Comparison of ENCODE assay signal across 17 cellular contexts in genomic region chr7:102232686-102233286, GRCh38. TPM values are rescaled to one million over a fixed set of nuclear protein-coding genes. Genes with fewer than 3 reads are reported as not detected.
DNase-seq lines count a peak whose midpoint lies in the region; ATAC-seq and TF ChIP-seq lines count a peak whose summit lies in the region.
"Had no signal": no experiment of that assay in that cellular context is flagged by ENCODE, and none has a peak within 500 bp of the region (broad histone marks: within the 10 kb centered on the region; RNA-seq: fewer than 3 reads in every experiment).

No MANE protein-coding gene starts in this region.

- peaks cover 0 to 15% (median 5%) of the 10 kb centered on the region in 4 donors for H3K36me3 ChIP-seq in right lobe of liver
- peaks cover 15% of the 10 kb centered on the region for H3K36me3 ChIP-seq in thoracic aorta
- H3K36me3 ChIP-seq: SJCRH30 had no signal

- H3K4me1 ChIP-seq in right lobe of liver: peaks cover 0 to 33% (median 13%) of the 10 kb centered on the region in 4 donors
- peaks cover 0 to 9% of the 10 kb centered on the region in 2 donors for H3K4me1 ChIP-seq in thoracic aorta (ENCODE audit: control insufficient read depth in 1 of 2, low read depth in 2 of 2)
- H3K4me1 ChIP-seq: SJCRH30 had no signal

- H3K4me3 Mint-ChIP-seq in natural killer cell treated with Interleukin-12 subunit alpha and Interleukin-12 subunit beta and Interleukin-15 and Interleukin-18, amount 100 ng/mL, for 72 hours: no peak overlapping the region
- H3K4me3 Mint-ChIP-seq in natural killer cell: no peak overlapping the region
- H3K4me3 Mint-ChIP-seq: IgD-negative memory B cell had no signal

- H3K27me3 ChIP-seq in right lobe of liver (no peaks in the 10 kb centered on the region), thoracic aorta (replicated peaks; ENCODE audit: insufficient read depth) (no peaks in the 10 kb centered on the region)
- H3K27me3 ChIP-seq: SJCRH30 had no signal

- no peaks in the 10 kb centered on the region for H3K9me3 Mint-ChIP-seq in natural killer cell treated with Interleukin-12 subunit alpha and Interleukin-12 subunit beta and Interleukin-15 and Interleukin-18, amount 100 ng/mL, for 72 hours
- H3K9me3 Mint-ChIP-seq in natural killer cell: no peaks in the 10 kb centered on the region
- H3K9me3 Mint-ChIP-seq: IgD-negative memory B cell had no signal

- intact Hi-C loops in natural killer cell (cut with micrococcal nuclease): no loop called here
- intact Hi-C loops in right lobe of liver (cut with DNase I): no loop called here

- WGBS in right lobe of liver (ENCODE audit: insufficient coverage, low coverage, low lambda C conversion rate, missing lambda C conversion rate): 56% methylated on average over 3 of the region's 10 CpGs

- no peak overlapping the region for H3K4me3 ChIP-seq in right lobe of liver
- no peak overlapping the region for H3K4me3 ChIP-seq in thoracic aorta
- H3K4me3 ChIP-seq: SJCRH30 had no signal

- DNase-seq in natural killer cell treated with Interleukin-12 subunit alpha and Interleukin-12 subunit beta and Interleukin-15 and Interleukin-18, amount 100 ng/mL, for 72 hours (ENCODE audit: low spot score): peak; percentile 15
- no peak for DNase-seq in natural killer cell
- DNase-seq in astrocyte of the hippocampus (ENCODE audit: low read depth, low spot score): peak; percentile 18
- DNase-seq in right lobe of liver: peak in 2 of 3 donors; percentile 75 to 77
- DNase-seq in thoracic aorta (ENCODE audit: low spot score): no peak
- DNase-seq in activated effector memory CD4-positive, alpha-beta T cell treated with Interleukin-2 at 50 U/mL for 16 hours: no peak
- DNase-seq in activated CD8-positive, alpha-beta memory T cell treated with anti-CD3 and anti-CD28 coated beads for 24 hours: no peak
- DNase-seq: ACHN, AML-193, NCI-H1105 treated with DMSO at 0.1 percent for 48 hours, NCI-H1694 treated with DMSO at 0.1 percent for 48 hours, NCI-H446, NCI-H748 treated with DMSO at 0.1 percent for 48 hours, OCI-M1, SJCRH30 had no signal

- TF ChIP-seq CTCF in natural killer cell (IDR thresholded peaks at IDR 0.05): no peak
- TF ChIP-seq CTCF in right lobe of liver (IDR thresholded peaks at IDR 0.05): no peak
- no peak for TF ChIP-seq CTCF in thoracic aorta (IDR thresholded peaks at IDR 0.05)

- H3K4me1 Mint-ChIP-seq in natural killer cell treated with Interleukin-12 subunit alpha and Interleukin-12 subunit beta and Interleukin-15 and Interleukin-18, amount 100 ng/mL, for 72 hours (ENCODE audit: low read depth in 2 of 2): no peaks in the 10 kb centered on the region
- H3K4me1 Mint-ChIP-seq in natural killer cell: no peaks in the 10 kb centered on the region

- H3K27ac ChIP-seq in right lobe of liver (peak overlapping the region in 2 of 3 donors; percentile 72 to 73), thoracic aorta (peak overlapping the region; percentile 8 to 19)
- H3K27ac ChIP-seq: SJCRH30 had no signal

- no peaks in the 10 kb centered on the region for H3K36me3 Mint-ChIP-seq in natural killer cell treated with Interleukin-12 subunit alpha and Interleukin-12 subunit beta and Interleukin-15 and Interleukin-18, amount 100 ng/mL, for 72 hours
- no peaks in the 10 kb centered on the region for H3K36me3 Mint-ChIP-seq in natural killer cell
- H3K36me3 Mint-ChIP-seq: IgD-negative memory B cell had no signal

- H3K27me3 Mint-ChIP-seq in natural killer cell treated with Interleukin-12 subunit alpha and Interleukin-12 subunit beta and Interleukin-15 and Interleukin-18, amount 100 ng/mL, for 72 hours: no peaks in the 10 kb centered on the region
- no peaks in the 10 kb centered on the region for H3K27me3 Mint-ChIP-seq in natural killer cell (ENCODE audit: low read depth in 2 of 2)
- H3K27me3 Mint-ChIP-seq: IgD-negative memory B cell had no signal

- H3K9me3 ChIP-seq in right lobe of liver (no peaks in the 10 kb centered on the region), thoracic aorta (no peaks in the 10 kb centered on the region)
- H3K9me3 ChIP-seq: SJCRH30 had no signal

- ATAC-seq in natural killer cell treated with Interleukin-12 subunit alpha and Interleukin-12 subunit beta and Interleukin-15 and Interleukin-18, amount 100 ng/mL, for 72 hours: no peak
- ATAC-seq in natural killer cell: no peak
- ATAC-seq in right lobe of liver: peak; percentile 40 to 75 (median 72)
- ATAC-seq in thoracic aorta (ENCODE audit: insufficient number of reproducible peaks, low FRiP score, low read depth): no peak
- no peak for ATAC-seq in HG03196 (IDR thresholded peaks at IDR 0.05; ENCODE audit: unreplicated experiment)

- TF ChIP-seq POLR2A in right lobe of liver (IDR thresholded peaks at IDR 0.05): no peak

- no peak overlapping the region for H3K27ac Mint-ChIP-seq in natural killer cell treated with Interleukin-12 subunit alpha and Interleukin-12 subunit beta and Interleukin-15 and Interleukin-18, amount 100 ng/mL, for 72 hours
- no peak overlapping the region for H3K27ac Mint-ChIP-seq in natural killer cell
- H3K27ac Mint-ChIP-seq: IgD-negative memory B cell had no signal

RNA-seq across cellular contexts. Expression of gene SH2B2, which starts 53.9 kb away (rescaled TPM):
- total RNA-seq in natural killer cell treated with Interleukin-12 subunit alpha and Interleukin-12 subunit beta and Interleukin-15 and Interleukin-18, amount 100 ng/mL, for 72 hours: 1 to 10 TPM; 2.4 to 4.9 TPM
- total RNA-seq in natural killer cell (1 to 10 TPM; 1.6 to 2.9 (median 2.0) TPM), right lobe of liver (1 to 10 TPM; 1.7 to 3.1 (median 2.6) TPM), thoracic aorta (10 to 100 TPM; 10.0 to 30.2 TPM)

Comparison
In these comparisons a context has a peak if more than half of its experiments do, and no peak if none do; other contexts are left out.
1. DNase-seq: peak in natural killer cell treated with Interleukin-12 subunit alpha and Interleukin-12 subunit beta and Interleukin-15 and Interleukin-18, amount 100 ng/mL, for 72 hours (single experiment), astrocyte of the hippocampus (single experiment) and right lobe of liver (2 of 3); none in natural killer cell (single experiment), thoracic aorta (single experiment), activated effector memory CD4-positive, alpha-beta T cell treated with Interleukin-2 at 50 U/mL for 16 hours (single experiment) and activated CD8-positive, alpha-beta memory T cell treated with anti-CD3 and anti-CD28 coated beads for 24 hours (single experiment).
2. ATAC-seq: peak in right lobe of liver (4 of 4); none in natural killer cell treated with Interleukin-12 subunit alpha and Interleukin-12 subunit beta and Interleukin-15 and Interleukin-18, amount 100 ng/mL, for 72 hours (0 of 2), natural killer cell (0 of 3), thoracic aorta (single experiment) and HG03196 (single experiment).